12 cellular contexts compared by ENCODE assay signal in genomic region chr3:172546628-172547214, GRCh38. TPM values are rescaled to one million over a fixed set of nuclear protein-coding genes. Genes with fewer than 3 reads are reported as not detected.
DNase-seq lines count a peak whose midpoint lies in the region; ATAC-seq and TF ChIP-seq lines count a peak whose summit lies in the region.
"Had no signal": no experiment of that assay in that cellular context is flagged by ENCODE, and none has a peak within 500 bp of the region (broad histone marks: within the 10 kb centered on the region; RNA-seq: fewer than 3 reads in every experiment).

No MANE protein-coding gene starts in this region.

- no peaks in the 10 kb centered on the region for H3K27me3 Mint-ChIP-seq in activated T-helper 2 cell treated with anti-CD3 and anti-CD28 coated beads, Interferon-gamma antibody, Interleukin-2, Interleukin-4, amounts not matched to agents 10 μg/mL and 5 μg/mL and 100 μg/mL, durations not matched to agents 14 hours and 24 hours and 36 hours (ENCODE audit: low read depth)

- peaks cover 6% of the 10 kb centered on the region for H3K36me3 Mint-ChIP-seq in activated T-helper 2 cell treated with anti-CD3 and anti-CD28 coated beads, Interferon-gamma antibody, Interleukin-2, Interleukin-4, amounts not matched to agents 10 μg/mL and 5 μg/mL and 100 μg/mL, durations not matched to agents 14 hours and 24 hours and 36 hours (ENCODE audit: low read depth)

- DNase-seq in NCI-H82 (lab: John Stamatoyannopoulos, UW) (peak; percentile 22), NCI-H82 treated with DMSO at 0.1 percent for 48 hours (lab: John Stamatoyannopoulos, UW; ENCODE audit: unreplicated experiment) (no peak), prostate gland (ENCODE audit: low spot score) (no peak), dermis blood vessel endothelial cell (no peak)
- DNase-seq in activated T-helper 2 cell treated with anti-CD3 and anti-CD28 coated beads, Interferon-gamma antibody, Interleukin-2, Interleukin-4, amounts not matched to agents 10 μg/mL and 5 μg/mL and 100 μg/mL, durations not matched to agents 14 hours and 24 hours and 36 hours (ENCODE audit: low spot score): no peak
- DNase-seq: activated CD4-positive, CD25-positive, alpha-beta regulatory T cell; cerebellar nuclear complex; testis had no signal

- TF ChIP-seq CTCF in prostate gland (IDR thresholded peaks at IDR 0.05): no peak

- no peak for TF ChIP-seq POLR2A in prostate gland (IDR thresholded peaks at IDR 0.05)

- H3K36me3 ChIP-seq in prostate gland: no peaks in the 10 kb centered on the region

- peak overlapping the region; percentile 63 to 66 for H3K27ac ChIP-seq in prostate gland
- H3K27ac ChIP-seq: 22Rv1, testis had no signal

- no peak overlapping the region for H3K4me3 ChIP-seq in prostate gland
- H3K4me3 ChIP-seq: testis had no signal

- H3K4me1 ChIP-seq in prostate gland (replicated peaks): no peaks in the 10 kb centered on the region
- H3K4me1 ChIP-seq: testis had no signal

- ATAC-seq in HG03066 (IDR thresholded peaks at IDR 0.05; ENCODE audit: low read depth, unreplicated experiment) (peak; percentile 46), HG02870 (IDR thresholded peaks at IDR 0.05; ENCODE audit: unreplicated experiment) (no peak), GM21360 (IDR thresholded peaks at IDR 0.05; ENCODE audit: unreplicated experiment) (no peak)

- H3K9me3 Mint-ChIP-seq in activated T-helper 2 cell treated with anti-CD3 and anti-CD28 coated beads, Interferon-gamma antibody, Interleukin-2, Interleukin-4, amounts not matched to agents 10 μg/mL and 5 μg/mL and 100 μg/mL, durations not matched to agents 14 hours and 24 hours and 36 hours: no peaks in the 10 kb centered on the region

- no peaks in the 10 kb centered on the region for H3K27me3 ChIP-seq in prostate gland (replicated peaks; ENCODE audit: insufficient read depth)
- H3K27me3 ChIP-seq: testis had no signal

- intact Hi-C loops in activated T-helper 2 cell treated with anti-CD3 and anti-CD28 coated beads, Interferon-gamma antibody, Interleukin-2, Interleukin-4, amounts not matched to agents 10 μg/mL and 5 μg/mL and 100 μg/mL, durations not matched to agents 14 hours and 24 hours and 36 hours (cut with micrococcal nuclease): no loop called here
- intact Hi-C loops in prostate gland (cut with DNase I): no loop called here

- no peaks in the 10 kb centered on the region for H3K9me3 ChIP-seq in prostate gland
- H3K9me3 ChIP-seq: testis had no signal

- H3K4me3 Mint-ChIP-seq in activated T-helper 2 cell treated with anti-CD3 and anti-CD28 coated beads, Interferon-gamma antibody, Interleukin-2, Interleukin-4, amounts not matched to agents 10 μg/mL and 5 μg/mL and 100 μg/mL, durations not matched to agents 14 hours and 24 hours and 36 hours (ENCODE audit: low read depth): no peak overlapping the region

- H3K4me1 Mint-ChIP-seq in activated T-helper 2 cell treated with anti-CD3 and anti-CD28 coated beads, Interferon-gamma antibody, Interleukin-2, Interleukin-4, amounts not matched to agents 10 μg/mL and 5 μg/mL and 100 μg/mL, durations not matched to agents 14 hours and 24 hours and 36 hours (ENCODE audit: low read depth): peaks cover 48% of the 10 kb centered on the region

- H3K27ac Mint-ChIP-seq in activated T-helper 2 cell treated with anti-CD3 and anti-CD28 coated beads, Interferon-gamma antibody, Interleukin-2, Interleukin-4, amounts not matched to agents 10 μg/mL and 5 μg/mL and 100 μg/mL, durations not matched to agents 14 hours and 24 hours and 36 hours: peak overlapping the region; percentile 6

RNA-seq across cellular contexts. Expression of gene TNFSF10, which starts 23.5 kb away (rescaled TPM):
- total RNA-seq in activated T-helper 2 cell treated with anti-CD3 and anti-CD28 coated beads, Interferon-gamma antibody, Interleukin-2, Interleukin-4, amounts not matched to agents 10 μg/mL and 5 μg/mL and 100 μg/mL, durations not matched to agents 14 hours and 24 hours and 36 hours: 52.3 and 54.8 TPM in 2 replicates
- total RNA-seq in prostate gland (100 to 1,000 TPM in 1 of 2 donors, 10 to 100 TPM in 1; 70.6 to 126 TPM), dermis blood vessel endothelial cell (169 and 180 TPM in 2 replicates)
